ENCODE assay signal across 18 cellular contexts in the genomic region with DNA sequence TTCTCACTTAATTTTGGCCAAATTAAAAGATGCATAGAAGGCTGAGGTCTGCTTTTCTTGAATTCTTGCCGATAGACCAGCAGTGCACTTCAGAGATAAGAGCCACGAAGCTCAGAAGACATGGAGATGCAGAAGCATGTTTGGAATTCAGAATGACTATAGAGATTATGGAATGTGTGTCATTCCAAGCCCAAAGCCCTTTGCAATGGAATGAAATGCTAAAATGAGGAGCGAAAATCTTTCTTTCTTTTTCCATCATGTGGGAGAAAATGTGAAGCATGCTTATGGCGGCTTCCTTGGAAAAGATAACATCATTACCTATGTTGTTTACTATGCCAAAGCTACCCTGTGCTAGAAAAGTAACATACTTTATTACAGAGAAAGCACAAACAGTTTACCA.
"Had no signal": no experiment of that assay in that cellular context is flagged by ENCODE, and none has a peak within 500 bp of the region (broad histone marks: within the 10 kb centered on the region; RNA-seq: fewer than 3 reads in every experiment).

No MANE protein-coding gene starts in this region.

- DNase-seq: dermis blood vessel endothelial cell; dorsolateral prefrontal cortex; effector CD4-positive, alpha-beta T cell; effector memory CD4-positive, alpha-beta T cell; esophagus squamous epithelium; foreskin fibroblast; foreskin melanocyte; gastrocnemius medialis; glutamatergic neuron; heart right ventricle; hippocampal formation; left cardiac atrium; left lung; left ventricle myocardium superior; lower lobe of right lung; mesenchymal stem cell; midbrain had no signal

- H3K4me3 ChIP-seq: coronary artery, dorsolateral prefrontal cortex, esophagus squamous epithelium, gastrocnemius medialis, heart right ventricle, left lung, lower lobe of right lung had no signal

- H3K27ac ChIP-seq: coronary artery, dorsolateral prefrontal cortex, esophagus squamous epithelium, gastrocnemius medialis, heart right ventricle, left lung, lower lobe of right lung had no signal

- H3K36me3 ChIP-seq: esophagus squamous epithelium, gastrocnemius medialis, heart right ventricle, left lung, lower lobe of right lung had no signal

- ATAC-seq: gastrocnemius medialis, heart right ventricle, left cardiac atrium, left lung, left ventricle myocardium superior, lower lobe of right lung had no signal

- H3K9me3 ChIP-seq: esophagus squamous epithelium, gastrocnemius medialis, heart right ventricle, left lung, lower lobe of right lung had no signal

- H3K4me1 ChIP-seq: esophagus squamous epithelium, gastrocnemius medialis, heart right ventricle, left lung, lower lobe of right lung had no signal

- H3K27me3 ChIP-seq: gastrocnemius medialis, left lung had no signal
